1 cellular context compared by ENCODE assay signal in genomic region chr7:44811093-44811492, GRCh38.
A peak's percentile ranks its signal among the peaks of the same experiment; 100 is the strongest.
TF ChIP-seq lines count a peak whose summit lies in the region.

No MANE protein-coding gene starts in this region.

TF ChIP-seq in HEK293, 187 proteins besides CTCF, POLR2A, EP300 and RAD21 (continued from another document):
- TF ChIP-seq, protein P1, sequence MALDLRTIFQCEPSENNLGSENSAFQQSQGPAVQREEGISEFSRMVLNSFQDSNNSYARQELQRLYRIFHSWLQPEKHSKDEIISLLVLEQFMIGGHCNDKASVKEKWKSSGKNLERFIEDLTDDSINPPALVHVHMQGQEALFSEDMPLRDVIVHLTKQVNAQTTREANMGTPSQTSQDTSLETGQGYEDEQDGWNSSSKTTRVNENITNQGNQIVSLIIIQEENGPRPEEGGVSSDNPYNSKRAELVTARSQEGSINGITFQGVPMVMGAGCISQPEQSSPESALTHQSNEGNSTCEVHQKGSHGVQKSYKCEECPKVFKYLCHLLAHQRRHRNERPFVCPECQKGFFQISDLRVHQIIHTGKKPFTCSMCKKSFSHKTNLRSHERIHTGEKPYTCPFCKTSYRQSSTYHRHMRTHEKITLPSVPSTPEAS (tag by site-specific recombination; IDR thresholded peaks at IDR 0.05), result no peak
- TF ChIP-seq SETDB1 (IDR thresholded peaks at IDR 0.05; ENCODE audit: insufficient read length, low read length), result no peak
- TF ChIP-seq ZNF704 (tag by site-specific recombination; IDR thresholded peaks at IDR 0.05), result no peak
- TF ChIP-seq, protein P2, sequence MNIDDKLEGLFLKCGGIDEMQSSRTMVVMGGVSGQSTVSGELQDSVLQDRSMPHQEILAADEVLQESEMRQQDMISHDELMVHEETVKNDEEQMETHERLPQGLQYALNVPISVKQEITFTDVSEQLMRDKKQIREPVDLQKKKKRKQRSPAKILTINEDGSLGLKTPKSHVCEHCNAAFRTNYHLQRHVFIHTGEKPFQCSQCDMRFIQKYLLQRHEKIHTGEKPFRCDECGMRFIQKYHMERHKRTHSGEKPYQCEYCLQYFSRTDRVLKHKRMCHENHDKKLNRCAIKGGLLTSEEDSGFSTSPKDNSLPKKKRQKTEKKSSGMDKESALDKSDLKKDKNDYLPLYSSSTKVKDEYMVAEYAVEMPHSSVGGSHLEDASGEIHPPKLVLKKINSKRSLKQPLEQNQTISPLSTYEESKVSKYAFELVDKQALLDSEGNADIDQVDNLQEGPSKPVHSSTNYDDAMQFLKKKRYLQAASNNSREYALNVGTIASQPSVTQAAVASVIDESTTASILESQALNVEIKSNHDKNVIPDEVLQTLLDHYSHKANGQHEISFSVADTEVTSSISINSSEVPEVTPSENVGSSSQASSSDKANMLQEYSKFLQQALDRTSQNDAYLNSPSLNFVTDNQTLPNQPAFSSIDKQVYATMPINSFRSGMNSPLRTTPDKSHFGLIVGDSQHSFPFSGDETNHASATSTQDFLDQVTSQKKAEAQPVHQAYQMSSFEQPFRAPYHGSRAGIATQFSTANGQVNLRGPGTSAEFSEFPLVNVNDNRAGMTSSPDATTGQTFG (tag by site-specific recombination; IDR thresholded peaks at IDR 0.05; ENCODE audit: borderline replicate concordance), result no peak
- TF ChIP-seq ZNF18 (tag by site-specific recombination; IDR thresholded peaks at IDR 0.05), result no peak
- no peak for TF ChIP-seq ZFP3 (tag by site-specific recombination; IDR thresholded peaks at IDR 0.05; ENCODE audit: low read depth)
- TF ChIP-seq, protein P3, sequence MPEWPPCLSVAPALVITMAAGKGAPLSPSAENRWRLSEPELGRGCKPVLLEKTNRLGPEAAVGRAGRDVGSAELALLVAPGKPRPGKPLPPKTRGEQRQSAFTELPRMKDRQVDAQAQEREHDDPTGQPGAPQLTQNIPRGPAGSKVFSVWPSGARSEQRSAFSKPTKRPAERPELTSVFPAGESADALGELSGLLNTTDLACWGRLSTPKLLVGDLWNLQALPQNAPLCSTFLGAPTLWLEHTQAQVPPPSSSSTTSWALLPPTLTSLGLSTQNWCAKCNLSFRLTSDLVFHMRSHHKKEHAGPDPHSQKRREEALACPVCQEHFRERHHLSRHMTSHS (tag by site-specific recombination; IDR thresholded peaks at IDR 0.05), result no peak
- no peak for TF ChIP-seq ZNF398 (tag by site-specific recombination; IDR thresholded peaks at IDR 0.05)
- peak; percentile 39; the same call in 1 of the 2 replicates for TF ChIP-seq ZNF335 (tag by site-specific recombination; conservative IDR thresholded peaks at IDR 0.05)
- TF ChIP-seq PRDM1 (tag by site-specific recombination; IDR thresholded peaks at IDR 0.05), result peak; percentile 56; the same call in 1 of the 2 replicates
- TF ChIP-seq ZNF501 (tag by site-specific recombination; IDR thresholded peaks at IDR 0.05), result no peak
- 0 out of 2 replicates have a peak, but pooled peaks have one; percentile 13 for TF ChIP-seq INSM2 (tag by site-specific recombination; IDR thresholded peaks at IDR 0.05)
- TF ChIP-seq ZNF677 (tag by site-specific recombination; IDR thresholded peaks at IDR 0.05), result no peak
- no peak for TF ChIP-seq ZNF19 (tag by site-specific recombination; IDR thresholded peaks at IDR 0.05; ENCODE audit: low read depth)
- TF ChIP-seq ZNF670 (tag by site-specific recombination; IDR thresholded peaks at IDR 0.05; ENCODE audit: low read depth), result no peak
- TF ChIP-seq GLI2 (tag by site-specific recombination; IDR thresholded peaks at IDR 0.05; ENCODE audit: borderline replicate concordance, low read depth), result no peak
- TF ChIP-seq OSR2 (tag by site-specific recombination; IDR thresholded peaks at IDR 0.05), result 0 out of 2 replicates have a peak, but pooled peaks have one; percentile 29
- no peak for TF ChIP-seq SALL2 (tag by site-specific recombination; IDR thresholded peaks at IDR 0.05; ENCODE audit: borderline replicate concordance)
- no peak for TF ChIP-seq HOXD13 (CRISPR knock-in tag; IDR thresholded peaks at IDR 0.05; ENCODE audit: borderline replicate concordance)
- TF ChIP-seq, protein P4, sequence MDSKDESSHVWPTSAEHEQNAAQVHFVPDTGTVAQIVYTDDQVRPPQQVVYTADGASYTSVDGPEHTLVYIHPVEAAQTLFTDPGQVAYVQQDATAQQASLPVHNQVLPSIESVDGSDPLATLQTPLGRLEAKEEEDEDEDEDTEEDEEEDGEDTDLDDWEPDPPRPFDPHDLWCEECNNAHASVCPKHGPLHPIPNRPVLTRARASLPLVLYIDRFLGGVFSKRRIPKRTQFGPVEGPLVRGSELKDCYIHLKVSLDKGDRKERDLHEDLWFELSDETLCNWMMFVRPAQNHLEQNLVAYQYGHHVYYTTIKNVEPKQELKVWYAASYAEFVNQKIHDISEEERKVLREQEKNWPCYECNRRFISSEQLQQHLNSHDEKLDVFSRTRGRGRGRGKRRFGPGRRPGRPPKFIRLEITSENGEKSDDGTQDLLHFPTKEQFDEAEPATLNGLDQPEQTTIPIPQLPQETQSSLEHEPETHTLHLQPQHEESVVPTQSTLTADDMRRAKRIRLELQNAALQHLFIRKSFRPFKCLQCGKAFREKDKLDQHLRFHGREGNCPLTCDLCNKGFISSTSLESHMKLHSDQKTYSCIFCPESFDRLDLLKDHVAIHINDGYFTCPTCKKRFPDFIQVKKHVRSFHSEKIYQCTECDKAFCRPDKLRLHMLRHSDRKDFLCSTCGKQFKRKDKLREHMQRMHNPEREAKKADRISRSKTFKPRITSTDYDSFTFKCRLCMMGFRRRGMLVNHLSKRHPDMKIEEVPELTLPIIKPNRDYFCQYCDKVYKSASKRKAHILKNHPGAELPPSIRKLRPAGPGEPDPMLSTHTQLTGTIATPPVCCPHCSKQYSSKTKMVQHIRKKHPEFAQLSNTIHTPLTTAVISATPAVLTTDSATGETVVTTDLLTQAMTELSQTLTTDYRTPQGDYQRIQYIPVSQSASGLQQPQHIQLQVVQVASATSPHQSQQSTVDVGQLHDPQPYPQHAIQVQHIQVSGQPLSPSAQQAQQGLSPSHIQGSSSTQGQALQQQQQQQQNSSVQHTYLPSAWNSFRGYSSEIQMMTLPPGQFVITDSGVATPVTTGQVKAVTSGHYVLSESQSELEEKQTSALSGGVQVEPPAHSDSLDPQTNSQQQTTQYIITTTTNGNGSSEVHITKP (tag by site-specific recombination; IDR thresholded peaks at IDR 0.05), result peak; percentile 87
- no peak for TF ChIP-seq ZNF248 (tag by site-specific recombination; IDR thresholded peaks at IDR 0.05)
- no peak for TF ChIP-seq ZIC2 (tag by site-specific recombination; IDR thresholded peaks at IDR 0.05)
- TF ChIP-seq ZNF223 (tag by site-specific recombination; IDR thresholded peaks at IDR 0.05), result no peak
- no peak for TF ChIP-seq PATZ1 (tag by site-specific recombination; IDR thresholded peaks at IDR 0.05)
- no peak for TF ChIP-seq ZNF26 (tag by site-specific recombination; IDR thresholded peaks at IDR 0.05)
- TF ChIP-seq KLF7 (tag by site-specific recombination; IDR thresholded peaks at IDR 0.05; ENCODE audit: borderline replicate concordance), result no peak
- no peak for TF ChIP-seq ZNF239 (tag by site-specific recombination; IDR thresholded peaks at IDR 0.05)
- TF ChIP-seq ZSCAN5A (tag by site-specific recombination; IDR thresholded peaks at IDR 0.05), result no peak
- TF ChIP-seq, protein P5, sequence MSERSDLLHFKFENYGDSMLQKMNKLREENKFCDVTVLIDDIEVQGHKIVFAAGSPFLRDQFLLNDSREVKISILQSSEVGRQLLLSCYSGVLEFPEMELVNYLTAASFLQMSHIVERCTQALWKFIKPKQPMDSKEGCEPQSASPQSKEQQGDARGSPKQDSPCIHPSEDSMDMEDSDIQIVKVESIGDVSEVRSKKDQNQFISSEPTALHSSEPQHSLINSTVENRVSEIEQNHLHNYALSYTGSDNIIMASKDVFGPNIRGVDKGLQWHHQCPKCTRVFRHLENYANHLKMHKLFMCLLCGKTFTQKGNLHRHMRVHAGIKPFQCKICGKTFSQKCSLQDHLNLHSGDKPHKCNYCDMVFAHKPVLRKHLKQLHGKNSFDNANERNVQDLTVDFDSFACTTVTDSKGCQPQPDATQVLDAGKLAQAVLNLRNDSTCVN (tag by site-specific recombination; optimal IDR thresholded peaks at IDR 0.05), result no peak
- no peak for TF ChIP-seq ZNF23 (tag by site-specific recombination; IDR thresholded peaks at IDR 0.05; ENCODE audit: borderline replicate concordance)
- TF ChIP-seq KLF1 (tag by site-specific recombination; IDR thresholded peaks at IDR 0.05), result no peak
